Comparison of ENCODE assay signal across 10 cellular contexts in the genomic region with DNA sequence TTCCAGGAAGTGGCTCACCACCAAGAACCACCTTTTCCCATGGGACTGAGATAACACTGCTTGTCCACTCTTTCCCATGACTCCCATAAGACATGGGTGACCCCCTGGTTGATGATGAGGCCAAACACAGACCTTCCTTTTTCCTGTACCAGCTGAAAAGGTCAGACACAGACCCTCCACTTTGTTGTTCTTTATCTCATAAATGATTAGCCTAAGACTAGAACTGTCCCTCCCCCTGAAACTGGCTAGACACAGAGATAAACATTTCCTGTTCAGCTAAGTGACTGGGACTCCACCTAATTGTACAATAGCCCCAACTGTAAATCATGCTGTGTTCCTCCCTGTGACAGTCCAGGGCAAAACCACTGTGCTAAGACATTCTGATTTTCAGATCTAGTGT. TPM values are rescaled to one million over a fixed set of nuclear protein-coding genes. Genes with fewer than 3 reads are reported as not detected.
DNase-seq lines count a peak whose midpoint lies in the region; ATAC-seq and TF ChIP-seq lines count a peak whose summit lies in the region.
"Had no signal": no experiment of that assay in that cellular context is flagged by ENCODE, and none has a peak within 500 bp of the region (broad histone marks: within the 10 kb centered on the region; RNA-seq: fewer than 3 reads in every experiment).

No MANE protein-coding gene starts in this region.

- H3K79me2 ChIP-seq in PC-9 (ENCODE audit: low read depth) = no peaks in the 10 kb centered on the region

- H3K27ac ChIP-seq in PC-9 = no peak overlapping the region

- no peak overlapping the region for H3K4me2 ChIP-seq in PC-9

- no peaks in the 10 kb centered on the region for H3K9me2 ChIP-seq in PC-9 (ENCODE audit: insufficient read depth)

- no peak for TF ChIP-seq CTCF in NB4 (IDR thresholded peaks at IDR 0.05; ENCODE audit: low read depth, low read length)
- no peak for TF ChIP-seq CTCF in PC-9 (conservative IDR thresholded peaks at IDR 0.05)

- POLR2A ChIA-PET in PC-9 (lab: Charles Lee; ENCODE audit: unreplicated experiment) = no interaction called here

- H3K36me3 Mint-ChIP-seq in stimulated activated naive B cell treated with anti-CD40 and anti-IgM and Interleukin-4, amounts not matched to agents 10 μg/mL and 1 μg/mL and 100 μg/mL, for 72 hours = no peaks in the 10 kb centered on the region
- H3K36me3 Mint-ChIP-seq: IgD-negative memory B cell had no signal

- BruUV-seq in PC-9 (replicated peaks; lab: Mats Ljungman, UMichigan) = no TSS peak

- no peaks in the 10 kb centered on the region for H3K4me1 Mint-ChIP-seq in stimulated activated naive B cell treated with anti-CD40 and anti-IgM and Interleukin-4, amounts not matched to agents 10 μg/mL and 1 μg/mL and 100 μg/mL, for 72 hours
- H3K4me1 Mint-ChIP-seq: IgD-negative memory B cell had no signal

- H3K27me3 Mint-ChIP-seq in stimulated activated naive B cell treated with anti-CD40 and anti-IgM and Interleukin-4, amounts not matched to agents 10 μg/mL and 1 μg/mL and 100 μg/mL, for 72 hours = peaks cover 5 to 16% of the 10 kb centered on the region in 2 donors
- H3K27me3 Mint-ChIP-seq: IgD-negative memory B cell had no signal

- no peak overlapping the region for H3K27ac Mint-ChIP-seq in stimulated activated naive B cell treated with anti-CD40 and anti-IgM and Interleukin-4, amounts not matched to agents 10 μg/mL and 1 μg/mL and 100 μg/mL, for 72 hours
- H3K27ac Mint-ChIP-seq: IgD-negative memory B cell had no signal

- H4K20me1 ChIP-seq in PC-9 (ENCODE audit: insufficient read depth) = no peaks in the 10 kb centered on the region

- intact Hi-C loops in PC-9 (cut with micrococcal nuclease; ENCODE audit: unreplicated experiment) = no loop called here

- H2AFZ ChIP-seq in PC-9 = no peak overlapping the region

- no peaks in the 10 kb centered on the region for H3K9me3 Mint-ChIP-seq in stimulated activated naive B cell treated with anti-CD40 and anti-IgM and Interleukin-4, amounts not matched to agents 10 μg/mL and 1 μg/mL and 100 μg/mL, for 72 hours
- H3K9me3 Mint-ChIP-seq: IgD-negative memory B cell, neural crest cell had no signal

- no peaks in the 10 kb centered on the region for H3F3A ChIP-seq in PC-9 (ENCODE audit: insufficient read depth, low read depth)

- H3K9me3 ChIP-seq in PC-9 (ENCODE audit: insufficient read depth, low read depth) = no peaks in the 10 kb centered on the region

- H3K4me1 ChIP-seq in PC-9 (replicated peaks; ENCODE audit: insufficient read depth) = no peaks in the 10 kb centered on the region

- peak; percentile 9 for DNase-seq in NB4 (ENCODE audit: low read depth)
- DNase-seq in stimulated activated naive B cell treated with anti-CD40 and anti-IgM and Interleukin-4, amounts not matched to agents 10 μg/mL and 1 μg/mL and 100 μg/mL, for 72 hours = no peak
- no peak for DNase-seq in PC-9
- no peak for DNase-seq in activated naive CD4-positive, alpha-beta T cell treated with anti-CD3 and anti-CD28 coated beads, Interleukin-2, amount 50 U/mL, for 16 hours
- no peak for DNase-seq in NCI-H1694 (lab: John Stamatoyannopoulos, UW)
- DNase-seq: amygdala had no signal

- no peaks in the 10 kb centered on the region for H3K36me3 ChIP-seq in PC-9 (ENCODE audit: low read depth)

- CTCF ChIA-PET in PC-9 (lab: Charles Lee) = no interaction called here

- no peak overlapping the region for H3K4me3 Mint-ChIP-seq in stimulated activated naive B cell treated with anti-CD40 and anti-IgM and Interleukin-4, amounts not matched to agents 10 μg/mL and 1 μg/mL and 100 μg/mL, for 72 hours
- H3K4me3 Mint-ChIP-seq: IgD-negative memory B cell, neural crest cell had no signal

- H3K27me3 ChIP-seq in PC-9 (ENCODE audit: insufficient read depth, low read depth) = no peaks in the 10 kb centered on the region

- H3K4me3 ChIP-seq in NB4 (ENCODE audit: low read depth, low read length) = no peak overlapping the region
- no peak overlapping the region for H3K4me3 ChIP-seq in PC-9

- no peak for TF ChIP-seq POLR2A in NB4 (IDR thresholded peaks at IDR 0.05; ENCODE audit: extremely low read depth, insufficient read length)

- peak; percentile 44 for ATAC-seq in GM19351 (IDR thresholded peaks at IDR 0.05; ENCODE audit: unreplicated experiment)
- ATAC-seq in HG02840 (IDR thresholded peaks at IDR 0.05; ENCODE audit: low FRiP score, unreplicated experiment) = peak; percentile 94
- ATAC-seq in stimulated activated naive B cell treated with anti-CD40 and anti-IgM and Interleukin-4, amounts not matched to agents 10 μg/mL and 1 μg/mL and 100 μg/mL, for 72 hours (replicated peaks) = peak; percentile 69 to 72

RNA-seq across cellular contexts. Expression of gene NRG3, which starts 8.2 kb away (rescaled TPM):
- not detected in 2 replicates for total RNA-seq in PC-9 (2021)

Comparison
In these comparisons a context has a peak if more than half of its experiments do, and no peak if none do; other contexts are left out.
1. ATAC-seq: peak in every context shown above with its lines; median percentile 94 in HG02840; 70 in stimulated activated naive B cell treated with anti-CD40 and anti-IgM and Interleukin-4, amounts not matched to agents 10 μg/mL and 1 μg/mL and 100 μg/mL, for 72 hours; 44 in GM19351.